ENCODE assay signal across 10 cellular contexts in genomic region chr16:25108054-25108453, GRCh38. TPM values are rescaled to one million over a fixed set of nuclear protein-coding genes. Genes with fewer than 3 reads are reported as not detected.
DNase-seq lines count a peak whose midpoint lies in the region; ATAC-seq and TF ChIP-seq lines count a peak whose summit lies in the region.
"Had no signal": no experiment of that assay in that cellular context is flagged by ENCODE, and none has a peak within 500 bp of the region (broad histone marks: within the 10 kb centered on the region; RNA-seq: fewer than 3 reads in every experiment).

No MANE protein-coding gene starts in this region.

- no peak overlapping the region for H3K4me3 ChIP-seq in CD4-positive, alpha-beta memory T cell (ENCODE audit: low read length in 2 of 2)
- no peak overlapping the region for H3K4me3 ChIP-seq in HEK293 (ENCODE audit: low read depth, low read length)

- H3K4me1 Mint-ChIP-seq in CD4-positive, alpha-beta memory T cell, result peaks cover 27 to 50% (median 34%) of the 10 kb centered on the region in 4 donors
- peaks cover 9% of the 10 kb centered on the region for H3K4me1 Mint-ChIP-seq in glutamatergic neuron (ENCODE audit: low read depth, unreplicated experiment)

- H3K4me3 Mint-ChIP-seq in CD4-positive, alpha-beta memory T cell, result peak overlapping the region; percentile 92 to 99 (median 98)
- H3K4me3 Mint-ChIP-seq in glutamatergic neuron (ENCODE audit: unreplicated experiment), result peak overlapping the region; percentile 99

- no peak for TF ChIP-seq CTCF in HEK293 (tag by site-specific recombination; IDR thresholded peaks at IDR 0.05)
- TF ChIP-seq CTCF in glutamatergic neuron (IDR thresholded peaks at IDR 0.05; ENCODE audit: partially characterized antibody, unreplicated experiment), result no peak

- peaks cover 39% of the 10 kb centered on the region for H3K4me1 ChIP-seq in CD4-positive, alpha-beta memory T cell (ENCODE audit: insufficient read depth, low read length)
- H3K4me1 ChIP-seq in HEK293 (ENCODE audit: control insufficient read depth, insufficient read depth, low read length), result 0 out of 2 replicates have a peak, but pooled peaks cover 4% of the 10 kb centered on the region
- H3K4me1 ChIP-seq: SJCRH30 had no signal

- H3K27ac ChIP-seq in CD4-positive, alpha-beta memory T cell (ENCODE audit: low read depth, low read length), result no peak overlapping the region
- H3K27ac ChIP-seq in HEK293 (ENCODE audit: extremely low read depth, low read depth, low read length), result no peak overlapping the region; the same call in 1 of the 2 replicates
- H3K27ac ChIP-seq: SJCRH30 had no signal

- no peaks in the 10 kb centered on the region for H3K27me3 Mint-ChIP-seq in CD4-positive, alpha-beta memory T cell
- H3K27me3 Mint-ChIP-seq in glutamatergic neuron (ENCODE audit: unreplicated experiment), result peaks cover 7% of the 10 kb centered on the region

- intact Hi-C loops in CD4-positive, alpha-beta memory T cell (cut with micrococcal nuclease), result no loop called here

- H3K36me3 ChIP-seq in CD4-positive, alpha-beta memory T cell (ENCODE audit: insufficient read depth, low read length), result no peaks in the 10 kb centered on the region
- H3K36me3 ChIP-seq in HEK293 (ENCODE audit: control insufficient read depth in 2 of 2, insufficient read depth in 1 of 2, low read length in 2 of 2), result no peaks in the 10 kb centered on the region
- H3K36me3 ChIP-seq: esophagus muscularis mucosa, SJCRH30 had no signal

- POLR2A ChIA-PET in CD4-positive, alpha-beta memory T cell (lab: Charles Lee; ENCODE audit: partially characterized antibody), result interaction anchor here (2.2 to 7.0 kb wide), 5 partner anchors 41 to 93 kb away, joined by 10 to 96 read pairs (median 27); partner anchors contain the start of gene ARHGAP17
- POLR2A ChIA-PET in HEK293 (lab: Yijun Ruan, JAX), result interaction anchor here (0.9 to 1.7 kb wide), 2 partner anchors 11 to 76 kb away, joined by 3 to 5 read pairs; no protein-coding TSS in a partner anchor

- H3K27me3 ChIP-seq in CD4-positive, alpha-beta memory T cell (ENCODE audit: insufficient read depth, low read length), result no peaks in the 10 kb centered on the region
- H3K27me3 ChIP-seq: esophagus muscularis mucosa, SJCRH30 had no signal

- CTCF ChIA-PET in CD4-positive, alpha-beta memory T cell (lab: Charles Lee; ENCODE audit: partially characterized antibody), result interaction anchor here (0.6 to 8.7 kb wide), 6 partner anchors 49 to 117 kb away, joined by 3 to 127 read pairs (median 12); no protein-coding TSS in a partner anchor
- CTCF ChIA-PET in HEK293 (lab: Yijun Ruan, JAX), result interaction anchor here (0.6 to 2.3 kb wide), 4 partner anchors 58 to 232 kb away, joined by 3 to 7 read pairs (median 4); no protein-coding TSS in a partner anchor

- no peaks in the 10 kb centered on the region for H3K9me3 ChIP-seq in CD4-positive, alpha-beta memory T cell (ENCODE audit: control insufficient read depth in 1 of 2, low read length in 2 of 2)
- no peaks in the 10 kb centered on the region for H3K9me3 ChIP-seq in HEK293 (ENCODE audit: control insufficient read depth, insufficient read depth, low read depth, low read length)
- H3K9me3 ChIP-seq: esophagus muscularis mucosa, SJCRH30 had no signal

- H3K36me3 Mint-ChIP-seq in CD4-positive, alpha-beta memory T cell, result peaks cover 0 to 6% of the 10 kb centered on the region in 2 donors
- no peaks in the 10 kb centered on the region for H3K36me3 Mint-ChIP-seq in glutamatergic neuron (ENCODE audit: unreplicated experiment)

- H3K9me3 Mint-ChIP-seq in CD4-positive, alpha-beta memory T cell, result no peaks in the 10 kb centered on the region
- peaks cover 17% of the 10 kb centered on the region for H3K9me3 Mint-ChIP-seq in glutamatergic neuron (ENCODE audit: unreplicated experiment)

- ATAC-seq in HG02759 (IDR thresholded peaks at IDR 0.05; ENCODE audit: unreplicated experiment), result no peak
- ATAC-seq in HG03565 (IDR thresholded peaks at IDR 0.05; ENCODE audit: unreplicated experiment), result no peak

- H3K27ac Mint-ChIP-seq in CD4-positive, alpha-beta memory T cell, result peak overlapping the region; percentile 80 to 97 (median 96)
- peak overlapping the region; percentile 99 for H3K27ac Mint-ChIP-seq in glutamatergic neuron (ENCODE audit: unreplicated experiment)

- peak; percentile 40 to 53 (median 43) for DNase-seq in CD4-positive, alpha-beta memory T cell
- DNase-seq in activated CD4-positive, alpha-beta T cell treated with anti-CD3 and anti-CD28 coated beads for 48 hours, result peak; percentile 53
- no peak for DNase-seq in glutamatergic neuron
- no peak for DNase-seq in foreskin melanocyte
- DNase-seq in MV-4-11 (lab: John Stamatoyannopoulos, UW), result no peak

TF ChIP-seq in HEK293, 187 proteins besides CTCF, POLR2A, EP300 and RAD21:
- peak; percentile 83 for TF ChIP-seq PRDM10 (tag by site-specific recombination; IDR thresholded peaks at IDR 0.05)
- TF ChIP-seq SCRT1 (tag by site-specific recombination; IDR thresholded peaks at IDR 0.05; ENCODE audit: borderline replicate concordance), result no peak
- TF ChIP-seq ZNF341 (tag by site-specific recombination; IDR thresholded peaks at IDR 0.05; ENCODE audit: low read depth), result 0 out of 2 replicates have a peak, but pooled peaks have one; percentile 10
TF ChIP-seq in HEK293: peak in this region for 2.

RNA-seq across cellular contexts. Expression of gene LCMT1, which starts 3.5 kb away (rescaled TPM):
- 10 to 100 TPM; 37.0 to 37.9 TPM for total RNA-seq in CD4-positive, alpha-beta memory T cell
- 10 to 100 TPM; 46.9 to 52.3 TPM for polyA plus RNA-seq in CD4-positive, alpha-beta memory T cell
- 67.6 TPM for total RNA-seq in glutamatergic neuron (ENCODE audit: unreplicated experiment)

Comparison
In these comparisons a context has a peak if more than half of its experiments do, and no peak if none do; other contexts are left out.
1. DNase-seq: peak in CD4-positive, alpha-beta memory T cell (5 of 5) and activated CD4-positive, alpha-beta T cell treated with anti-CD3 and anti-CD28 coated beads for 48 hours (single experiment); none in glutamatergic neuron (single experiment), foreskin melanocyte (single experiment) and MV-4-11 (single experiment).